In genomic region chr17:75915268-75915667, GRCh38 we compare ENCODE assay signal across 1 cellular context.
TF ChIP-seq lines count a peak whose summit lies in the region.

No MANE protein-coding gene starts in this region.

TF ChIP-seq in H1, 55 proteins besides CTCF, POLR2A, EP300 and RAD21:
- TF ChIP-seq SAP30 (IDR thresholded peaks at IDR 0.05; ENCODE audit: insufficient read depth, insufficient replicate concordance, low read length) (no peak), CTBP2 (IDR thresholded peaks at IDR 0.05; ENCODE audit: borderline replicate concordance, insufficient read depth, insufficient read length, low read length) (no peak), JUN (IDR thresholded peaks at IDR 0.05; ENCODE audit: low read depth, low read length) (no peak), GABPA (IDR thresholded peaks at IDR 0.05; ENCODE audit: borderline replicate concordance, insufficient read depth, low read length) (no peak), SP2 (IDR thresholded peaks at IDR 0.05; ENCODE audit: low read length) (no peak), TBP (IDR thresholded peaks at IDR 0.05; ENCODE audit: low read depth, low read length) (no peak), POU5F1 (IDR thresholded peaks at IDR 0.05; ENCODE audit: low read depth, low read length) (no peak), TAF1 (IDR thresholded peaks at IDR 0.05; ENCODE audit: low read depth, low read length) (no peak), RBBP5 (IDR thresholded peaks at IDR 0.05; ENCODE audit: borderline replicate concordance, low read depth, low read length) (no peak), SP1 (IDR thresholded peaks at IDR 0.05; ENCODE audit: low read depth, low read length) (no peak)
